Comparison of ENCODE assay signal across 1 cellular context in the genomic region with DNA sequence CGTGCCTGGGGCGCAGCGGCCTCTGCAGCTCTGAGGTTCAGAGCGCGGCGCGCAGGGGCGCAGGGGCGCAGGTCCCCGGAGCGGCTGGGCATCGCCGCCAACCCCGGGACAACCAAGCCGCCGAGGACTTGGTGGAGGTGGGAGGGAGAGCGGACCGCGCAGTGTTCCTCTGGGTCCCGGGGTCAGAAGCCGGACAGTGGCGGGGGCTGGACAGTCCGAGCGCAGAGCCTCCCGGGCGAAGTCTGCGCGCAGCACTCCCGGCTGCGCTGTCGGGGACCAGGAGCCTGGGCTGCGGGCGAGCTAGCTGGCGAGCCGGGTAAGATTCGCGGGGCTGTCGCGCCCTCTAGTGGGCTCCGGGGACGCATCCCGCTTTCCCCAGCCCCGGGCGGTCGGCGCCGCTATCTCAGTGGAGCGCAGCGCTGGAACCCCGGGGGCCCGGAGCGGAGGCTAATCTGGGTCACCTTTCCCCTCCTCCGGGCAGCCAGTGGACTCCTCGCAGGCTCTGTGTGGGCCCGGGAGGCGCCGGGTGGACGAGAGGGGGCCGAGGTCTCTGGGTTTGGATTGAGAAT.
TF ChIP-seq lines count a peak whose summit lies in the region.

No MANE protein-coding gene starts in this region.

TF ChIP-seq in HCT116, 20 proteins besides CTCF, POLR2A, EP300 and RAD21:
- TF ChIP-seq CEBPB (IDR thresholded peaks at IDR 0.05; ENCODE audit: low read depth) (no peak), ZFX (IDR thresholded peaks at IDR 0.05) (no peak), SIN3A (IDR thresholded peaks at IDR 0.05; ENCODE audit: low read depth) (no peak), EZH2phosphoT487 (IDR thresholded peaks at IDR 0.05; ENCODE audit: borderline replicate concordance) (no peak), EGR1 (IDR thresholded peaks at IDR 0.05; ENCODE audit: low read depth) (no peak), POLR2AphosphoS5 (IDR thresholded peaks at IDR 0.05; ENCODE audit: low read depth, low read length) (no peak), ZNF274 (IDR thresholded peaks at IDR 0.05; ENCODE audit: low read depth, low read length) (no peak)
- TF ChIP-seq, protein P1, sequence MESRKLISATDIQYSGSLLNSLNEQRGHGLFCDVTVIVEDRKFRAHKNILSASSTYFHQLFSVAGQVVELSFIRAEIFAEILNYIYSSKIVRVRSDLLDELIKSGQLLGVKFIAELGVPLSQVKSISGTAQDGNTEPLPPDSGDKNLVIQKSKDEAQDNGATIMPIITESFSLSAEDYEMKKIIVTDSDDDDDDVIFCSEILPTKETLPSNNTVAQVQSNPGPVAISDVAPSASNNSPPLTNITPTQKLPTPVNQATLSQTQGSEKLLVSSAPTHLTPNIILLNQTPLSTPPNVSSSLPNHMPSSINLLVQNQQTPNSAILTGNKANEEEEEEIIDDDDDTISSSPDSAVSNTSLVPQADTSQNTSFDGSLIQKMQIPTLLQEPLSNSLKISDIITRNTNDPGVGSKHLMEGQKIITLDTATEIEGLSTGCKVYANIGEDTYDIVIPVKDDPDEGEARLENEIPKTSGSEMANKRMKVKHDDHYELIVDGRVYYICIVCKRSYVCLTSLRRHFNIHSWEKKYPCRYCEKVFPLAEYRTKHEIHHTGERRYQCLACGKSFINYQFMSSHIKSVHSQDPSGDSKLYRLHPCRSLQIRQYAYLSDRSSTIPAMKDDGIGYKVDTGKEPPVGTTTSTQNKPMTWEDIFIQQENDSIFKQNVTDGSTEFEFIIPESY (IDR thresholded peaks at IDR 0.05; ENCODE audit: extremely low read depth, insufficient replicate concordance, low read length), result no peak
TF ChIP-seq in HCT116: peak in this region for 0.
